ENCODE assay signal across 8 cellular contexts in the genomic region with DNA sequence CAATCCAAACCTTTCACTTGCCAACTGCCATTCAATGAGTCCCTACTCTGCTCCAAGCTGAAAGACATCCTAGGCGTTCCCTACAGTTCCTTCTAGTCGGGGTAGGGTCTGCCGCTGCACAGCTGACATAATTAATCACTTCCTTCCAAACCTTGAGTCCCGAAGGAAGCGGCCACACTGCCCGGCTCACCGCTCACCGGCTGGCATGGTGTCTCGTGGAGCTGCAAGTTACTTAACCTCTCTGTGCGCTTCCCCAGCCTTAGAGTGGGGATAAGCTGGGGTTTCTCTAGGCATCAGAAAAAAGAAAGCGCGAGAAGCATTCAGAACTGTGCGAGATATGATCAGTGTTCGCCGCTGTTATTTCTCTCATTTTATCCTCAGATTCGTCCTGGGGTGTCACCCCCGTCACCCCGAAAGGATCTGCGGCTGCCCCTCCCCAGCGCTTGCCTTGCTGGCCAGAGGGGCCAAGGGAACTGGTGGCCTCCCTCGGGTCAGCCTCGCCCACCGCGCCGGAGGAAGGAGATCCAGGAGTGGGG. TPM values are rescaled to one million over a fixed set of nuclear protein-coding genes. Genes with fewer than 3 reads are reported as not detected.
DNase-seq lines count a peak whose midpoint lies in the region; ATAC-seq and TF ChIP-seq lines count a peak whose summit lies in the region.

No MANE protein-coding gene starts in this region.

- WGBS in right lobe of liver (ENCODE audit: insufficient coverage, low coverage, low lambda C conversion rate, missing lambda C conversion rate): 2% methylated on average over 19 of the region's 25 CpGs
- 0 to 2% (median 1%) methylated on average over 24 to 25 of the region's 25 CpGs for WGBS in stomach, 5 donors

- no peaks in the 10 kb centered on the region for H3K9me3 ChIP-seq in SJSA1 (replicated peaks)
- H3K9me3 ChIP-seq in right lobe of liver: no peaks in the 10 kb centered on the region
- no peaks in the 10 kb centered on the region for H3K9me3 ChIP-seq in stomach

- ATAC-seq in GM18502 (IDR thresholded peaks at IDR 0.05; ENCODE audit: poor library complexity, unreplicated experiment) (peak; percentile 33), HG02943 (IDR thresholded peaks at IDR 0.05; ENCODE audit: low read depth, unreplicated experiment) (peak; percentile 34), right lobe of liver (peak; percentile 32 to 49 (median 45))

- no peak for TF ChIP-seq EP300 in stomach (IDR thresholded peaks at IDR 0.05)

- H3K36me3 ChIP-seq in SJSA1: peaks cover 6% of the 10 kb centered on the region
- H3K36me3 ChIP-seq in right lobe of liver: peaks cover 0 to under 1% (median 0%) of the 10 kb centered on the region in 4 donors
- H3K36me3 ChIP-seq in stomach: peaks cover 0 to 4% (median 2%) of the 10 kb centered on the region in 4 donors

- peak; percentile 42 for DNase-seq in ACHN
- DNase-seq in SJSA1 (ENCODE audit: low read depth in 1 of 2, low spot score in 2 of 2): peak in 1 of 2 experiments; percentile 11
- peak; percentile 77 for DNase-seq in coronary artery (ENCODE audit: low spot score)
- DNase-seq in right lobe of liver: no peak
- no peak for DNase-seq in stomach
- no peak for DNase-seq in NCI-H1417 treated with DMSO at 0.1 percent for 48 hours (lab: John Stamatoyannopoulos, UW)

- H3K4me3 ChIP-seq in SJSA1 (peak overlapping the region; percentile 71), coronary artery (peak overlapping the region; percentile 96), right lobe of liver (peak overlapping the region; percentile 65 to 82 (median 70)), stomach (peak overlapping the region; percentile 89 to 97 (median 92))

- H3K4me1 ChIP-seq in SJSA1 (replicated peaks) (peaks cover 12% of the 10 kb centered on the region), right lobe of liver (peaks cover 0 to 15% (median 5%) of the 10 kb centered on the region in 4 donors), stomach (peaks cover 14 to 23% (median 20%) of the 10 kb centered on the region in 4 donors)

- TF ChIP-seq CTCF in coronary artery (IDR thresholded peaks at IDR 0.05): no peak
- no peak for TF ChIP-seq CTCF in right lobe of liver (IDR thresholded peaks at IDR 0.05)
- TF ChIP-seq CTCF in stomach (IDR thresholded peaks at IDR 0.05): no peak

- H3K27me3 ChIP-seq in SJSA1 (replicated peaks) (no peaks in the 10 kb centered on the region), right lobe of liver (no peaks in the 10 kb centered on the region), stomach (no peaks in the 10 kb centered on the region)

- in situ Hi-C loops in ACHN (cut with HindIII; ENCODE audit: low pct_ligation_motif_present, low pct_unique_long_range_greater_than_20kb, low sequenced_read_pairs): no loop called here

- TF ChIP-seq POLR2A in right lobe of liver (IDR thresholded peaks at IDR 0.05) (no peak), stomach (IDR thresholded peaks at IDR 0.05) (no peak)

- intact Hi-C loops in right lobe of liver (cut with DNase I) (no loop called here), stomach (cut with DNase I; ENCODE audit: low total_unique reads) (no loop called here)

- H3K27ac ChIP-seq in SJSA1 (0 out of 2 replicates have a peak overlapping the region, but pooled peaks have one; percentile 28), coronary artery (peak overlapping the region; percentile 43 to 86), right lobe of liver (peak overlapping the region; percentile 79 to 90 (median 84)), stomach (peak overlapping the region; percentile 84 to 93 (median 89))

RNA-seq across cellular contexts. Expression of gene MRPS25, which starts 0.7 kb away (rescaled TPM):
- total RNA-seq in SJSA1 (2014; rRNA removed; shearing (Covaris generic)): 5.6 and 9.3 TPM in 2 replicates
- total RNA-seq in right lobe of liver (10 to 100 TPM; 36.8 to 53.6 (median 48.0) TPM), stomach (100 to 1,000 TPM in 1 of 5 donors, 10 to 100 TPM in 4; 13.9 to 126 (median 24.9) TPM)
- polyA plus RNA-seq in stomach: 10 to 100 TPM; 17.7 to 51.9 (median 38.3) TPM

RNA-seq across cellular contexts. Expression of gene RBSN, which starts 34.6 kb away (rescaled TPM):
- total RNA-seq in SJSA1 (2014; rRNA removed; shearing (Covaris generic)): 9.4 and 21.4 TPM in 2 replicates
- total RNA-seq in right lobe of liver (10 to 100 TPM; 10.5 to 13.9 (median 11.5) TPM), stomach (100 to 1,000 TPM in 1 of 5 donors, 10 to 100 TPM in 3, 1 to 10 TPM in 1; 4.3 to 127 (median 26.6) TPM)
- 1 to 10 TPM; 5.9 to 8.5 (median 7.9) TPM for polyA plus RNA-seq in stomach

Comparison
In these comparisons a context has a peak if more than half of its experiments do, and no peak if none do; other contexts are left out.
1. DNase-seq: peak in ACHN (single experiment) and coronary artery (single experiment); none in right lobe of liver (0 of 3), stomach (single experiment) and NCI-H1417 treated with DMSO at 0.1 percent for 48 hours (single experiment).
2. H3K27ac ChIP-seq: peak in every context shown above with its lines; median percentile 89 in stomach; 84 in right lobe of liver; 64 in coronary artery; 28 in SJSA1.
3. Peak in every context shown above with its lines, with median percentiles within 50 percentile points of each other: ATAC-seq and H3K4me3 ChIP-seq.